ENCODE assay signal across 1 cellular context in the genomic region with DNA sequence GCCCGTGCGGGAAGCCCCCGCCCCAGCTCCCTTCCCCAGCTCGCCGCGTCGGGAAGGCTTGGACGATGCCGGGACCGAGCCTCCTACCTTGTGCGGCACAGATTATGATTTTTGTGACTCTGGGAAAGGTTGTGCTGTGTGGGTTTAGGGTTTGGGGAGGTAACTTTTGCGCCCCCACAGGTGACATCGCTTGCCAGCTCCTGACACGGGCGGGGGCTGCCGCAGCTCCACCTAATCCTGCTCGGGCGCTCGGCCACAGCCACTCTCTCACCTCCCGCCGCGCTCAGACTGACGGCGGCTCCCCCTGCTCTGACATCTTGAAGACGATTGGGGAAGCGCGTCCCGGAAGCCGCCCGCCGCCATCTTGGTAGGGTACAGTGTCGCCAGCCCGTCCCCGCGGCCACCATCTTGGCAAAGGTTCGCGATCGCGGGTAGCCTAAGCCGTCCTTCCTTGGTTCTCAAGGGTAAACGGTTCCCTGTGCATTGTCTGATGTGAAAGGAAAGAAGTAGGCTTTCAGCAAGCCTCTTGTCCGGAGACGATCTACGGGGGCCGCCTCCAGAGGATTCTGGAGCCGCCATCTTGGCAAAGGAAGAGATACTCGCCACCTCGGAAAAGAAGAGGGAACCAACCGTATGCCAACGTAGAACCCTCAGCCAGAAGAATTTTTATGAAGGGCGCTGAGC.
TF ChIP-seq lines count a peak whose summit lies in the region.

No MANE protein-coding gene starts in this region.

TF ChIP-seq in K562, 482 proteins besides CTCF, POLR2A, EP300 and RAD21 (continued from another document and continues in another):
- TF ChIP-seq, protein P1, sequence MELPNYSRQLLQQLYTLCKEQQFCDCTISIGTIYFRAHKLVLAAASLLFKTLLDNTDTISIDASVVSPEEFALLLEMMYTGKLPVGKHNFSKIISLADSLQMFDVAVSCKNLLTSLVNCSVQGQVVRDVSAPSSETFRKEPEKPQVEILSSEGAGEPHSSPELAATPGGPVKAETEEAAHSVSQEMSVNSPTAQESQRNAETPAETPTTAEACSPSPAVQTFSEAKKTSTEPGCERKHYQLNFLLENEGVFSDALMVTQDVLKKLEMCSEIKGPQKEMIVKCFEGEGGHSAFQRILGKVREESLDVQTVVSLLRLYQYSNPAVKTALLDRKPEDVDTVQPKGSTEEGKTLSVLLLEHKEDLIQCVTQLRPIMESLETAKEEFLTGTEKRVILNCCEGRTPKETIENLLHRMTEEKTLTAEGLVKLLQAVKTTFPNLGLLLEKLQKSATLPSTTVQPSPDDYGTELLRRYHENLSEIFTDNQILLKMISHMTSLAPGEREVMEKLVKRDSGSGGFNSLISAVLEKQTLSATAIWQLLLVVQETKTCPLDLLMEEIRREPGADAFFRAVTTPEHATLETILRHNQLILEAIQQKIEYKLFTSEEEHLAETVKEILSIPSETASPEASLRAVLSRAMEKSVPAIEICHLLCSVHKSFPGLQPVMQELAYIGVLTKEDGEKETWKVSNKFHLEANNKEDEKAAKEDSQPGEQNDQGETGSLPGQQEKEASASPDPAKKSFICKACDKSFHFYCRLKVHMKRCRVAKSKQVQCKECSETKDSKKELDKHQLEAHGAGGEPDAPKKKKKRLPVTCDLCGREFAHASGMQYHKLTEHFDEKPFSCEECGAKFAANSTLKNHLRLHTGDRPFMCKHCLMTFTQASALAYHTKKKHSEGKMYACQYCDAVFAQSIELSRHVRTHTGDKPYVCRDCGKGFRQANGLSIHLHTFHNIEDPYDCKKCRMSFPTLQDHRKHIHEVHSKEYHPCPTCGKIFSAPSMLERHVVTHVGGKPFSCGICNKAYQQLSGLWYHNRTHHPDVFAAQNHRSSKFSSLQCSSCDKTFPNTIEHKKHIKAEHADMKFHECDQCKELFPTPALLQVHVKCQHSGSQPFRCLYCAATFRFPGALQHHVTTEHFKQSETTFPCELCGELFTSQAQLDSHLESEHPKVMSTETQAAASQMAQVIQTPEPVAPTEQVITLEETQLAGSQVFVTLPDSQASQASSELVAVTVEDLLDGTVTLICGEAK (IDR thresholded peaks at IDR 0.05) = peak; percentile 85
- TF ChIP-seq, protein P1 (CRISPR knock-in tag; IDR thresholded peaks at IDR 0.05) = no peak
- TF ChIP-seq FOXJ3 (CRISPR knock-in tag; IDR thresholded peaks at IDR 0.05) = no peak
- TF ChIP-seq ATF1 (CRISPR knock-in tag; IDR thresholded peaks at IDR 0.05) = no peak
- peak; percentile 85 for TF ChIP-seq ATF1 (tag; IDR thresholded peaks at IDR 0.05)
- no peak for TF ChIP-seq ZNF121 (CRISPR knock-in tag; conservative IDR thresholded peaks at IDR 0.05)
- TF ChIP-seq FOXA1 (IDR thresholded peaks at IDR 0.05; ENCODE audit: borderline replicate concordance) = no peak
- no peak for TF ChIP-seq ZNF444 (CRISPR knock-in tag; IDR thresholded peaks at IDR 0.05)
- no peak for TF ChIP-seq JUN (IDR thresholded peaks at IDR 0.05; ENCODE audit: borderline replicate concordance, low read depth, low read length)
- no peak for TF ChIP-seq JUN (CRISPR knock-in tag; IDR thresholded peaks at IDR 0.05; ENCODE audit: borderline replicate concordance)
- TF ChIP-seq NR2F6 (CRISPR knock-in tag; IDR thresholded peaks at IDR 0.05) = no peak
- TF ChIP-seq, protein P2, sequence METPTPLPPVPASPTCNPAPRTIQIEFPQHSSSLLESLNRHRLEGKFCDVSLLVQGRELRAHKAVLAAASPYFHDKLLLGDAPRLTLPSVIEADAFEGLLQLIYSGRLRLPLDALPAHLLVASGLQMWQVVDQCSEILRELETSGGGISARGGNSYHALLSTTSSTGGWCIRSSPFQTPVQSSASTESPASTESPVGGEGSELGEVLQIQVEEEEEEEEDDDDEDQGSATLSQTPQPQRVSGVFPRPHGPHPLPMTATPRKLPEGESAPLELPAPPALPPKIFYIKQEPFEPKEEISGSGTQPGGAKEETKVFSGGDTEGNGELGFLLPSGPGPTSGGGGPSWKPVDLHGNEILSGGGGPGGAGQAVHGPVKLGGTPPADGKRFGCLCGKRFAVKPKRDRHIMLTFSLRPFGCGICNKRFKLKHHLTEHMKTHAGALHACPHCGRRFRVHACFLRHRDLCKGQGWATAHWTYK (CRISPR knock-in tag; IDR thresholded peaks at IDR 0.05) = peak; percentile 57; the same call in 1 of the 2 replicates
- no peak for TF ChIP-seq HNRNPK (IDR thresholded peaks at IDR 0.05; ENCODE audit: low read depth, low read length, poor library complexity, severe bottlenecking)
- TF ChIP-seq SMARCE1 (IDR thresholded peaks at IDR 0.05) = no peak
- TF ChIP-seq ZNF384 (IDR thresholded peaks at IDR 0.05; ENCODE audit: low read depth, low read length) = no peak
- TF ChIP-seq SRSF3 (IDR thresholded peaks at IDR 0.05; ENCODE audit: insufficient read depth, low read length) = no peak
- no peak for TF ChIP-seq GTF2A2 (tag; IDR thresholded peaks at IDR 0.05)
- TF ChIP-seq SETDB1 (IDR thresholded peaks at IDR 0.05; ENCODE audit: low read length) = no peak
- 0 out of 2 replicates have a peak, but pooled peaks have one; percentile 29 for TF ChIP-seq REST (CRISPR knock-in tag; IDR thresholded peaks at IDR 0.05; ENCODE audit: low read depth)
- TF ChIP-seq, protein P3, sequence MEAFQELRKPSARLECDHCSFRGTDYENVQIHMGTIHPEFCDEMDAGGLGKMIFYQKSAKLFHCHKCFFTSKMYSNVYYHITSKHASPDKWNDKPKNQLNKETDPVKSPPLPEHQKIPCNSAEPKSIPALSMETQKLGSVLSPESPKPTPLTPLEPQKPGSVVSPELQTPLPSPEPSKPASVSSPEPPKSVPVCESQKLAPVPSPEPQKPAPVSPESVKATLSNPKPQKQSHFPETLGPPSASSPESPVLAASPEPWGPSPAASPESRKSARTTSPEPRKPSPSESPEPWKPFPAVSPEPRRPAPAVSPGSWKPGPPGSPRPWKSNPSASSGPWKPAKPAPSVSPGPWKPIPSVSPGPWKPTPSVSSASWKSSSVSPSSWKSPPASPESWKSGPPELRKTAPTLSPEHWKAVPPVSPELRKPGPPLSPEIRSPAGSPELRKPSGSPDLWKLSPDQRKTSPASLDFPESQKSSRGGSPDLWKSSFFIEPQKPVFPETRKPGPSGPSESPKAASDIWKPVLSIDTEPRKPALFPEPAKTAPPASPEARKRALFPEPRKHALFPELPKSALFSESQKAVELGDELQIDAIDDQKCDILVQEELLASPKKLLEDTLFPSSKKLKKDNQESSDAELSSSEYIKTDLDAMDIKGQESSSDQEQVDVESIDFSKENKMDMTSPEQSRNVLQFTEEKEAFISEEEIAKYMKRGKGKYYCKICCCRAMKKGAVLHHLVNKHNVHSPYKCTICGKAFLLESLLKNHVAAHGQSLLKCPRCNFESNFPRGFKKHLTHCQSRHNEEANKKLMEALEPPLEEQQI (IDR thresholded peaks at IDR 0.05) = peak; percentile 65; the same call in 1 of the 2 replicates
- peak; percentile 77; the same call in 1 of the 2 replicates for TF ChIP-seq ZHX1 (conservative IDR thresholded peaks at IDR 0.05; ENCODE audit: low read length)
- TF ChIP-seq MCM3 (IDR thresholded peaks at IDR 0.05) = no peak
- no peak for TF ChIP-seq NFIC (IDR thresholded peaks at IDR 0.05)
- TF ChIP-seq TCF7 (IDR thresholded peaks at IDR 0.05; ENCODE audit: borderline replicate concordance) = no peak
- TF ChIP-seq RB1 (IDR thresholded peaks at IDR 0.05; ENCODE audit: low read depth) = peak; percentile 48; the same call in 1 of the 2 replicates
- TF ChIP-seq, protein P4, sequence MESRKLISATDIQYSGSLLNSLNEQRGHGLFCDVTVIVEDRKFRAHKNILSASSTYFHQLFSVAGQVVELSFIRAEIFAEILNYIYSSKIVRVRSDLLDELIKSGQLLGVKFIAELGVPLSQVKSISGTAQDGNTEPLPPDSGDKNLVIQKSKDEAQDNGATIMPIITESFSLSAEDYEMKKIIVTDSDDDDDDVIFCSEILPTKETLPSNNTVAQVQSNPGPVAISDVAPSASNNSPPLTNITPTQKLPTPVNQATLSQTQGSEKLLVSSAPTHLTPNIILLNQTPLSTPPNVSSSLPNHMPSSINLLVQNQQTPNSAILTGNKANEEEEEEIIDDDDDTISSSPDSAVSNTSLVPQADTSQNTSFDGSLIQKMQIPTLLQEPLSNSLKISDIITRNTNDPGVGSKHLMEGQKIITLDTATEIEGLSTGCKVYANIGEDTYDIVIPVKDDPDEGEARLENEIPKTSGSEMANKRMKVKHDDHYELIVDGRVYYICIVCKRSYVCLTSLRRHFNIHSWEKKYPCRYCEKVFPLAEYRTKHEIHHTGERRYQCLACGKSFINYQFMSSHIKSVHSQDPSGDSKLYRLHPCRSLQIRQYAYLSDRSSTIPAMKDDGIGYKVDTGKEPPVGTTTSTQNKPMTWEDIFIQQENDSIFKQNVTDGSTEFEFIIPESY (CRISPR knock-in tag; IDR thresholded peaks at IDR 0.05) = peak; percentile 76
- peak; percentile 78 for TF ChIP-seq ZBTB7A (IDR thresholded peaks at IDR 0.05; ENCODE audit: borderline replicate concordance, control insufficient read depth, low read depth, low read length)
- TF ChIP-seq ERF (CRISPR knock-in tag; IDR thresholded peaks at IDR 0.05) = peak; percentile 28; the same call in 1 of the 2 replicates
- no peak for TF ChIP-seq ZNF77 (CRISPR knock-in tag; IDR thresholded peaks at IDR 0.05)
